27 cellular contexts compared by ENCODE assay signal in the genomic region with DNA sequence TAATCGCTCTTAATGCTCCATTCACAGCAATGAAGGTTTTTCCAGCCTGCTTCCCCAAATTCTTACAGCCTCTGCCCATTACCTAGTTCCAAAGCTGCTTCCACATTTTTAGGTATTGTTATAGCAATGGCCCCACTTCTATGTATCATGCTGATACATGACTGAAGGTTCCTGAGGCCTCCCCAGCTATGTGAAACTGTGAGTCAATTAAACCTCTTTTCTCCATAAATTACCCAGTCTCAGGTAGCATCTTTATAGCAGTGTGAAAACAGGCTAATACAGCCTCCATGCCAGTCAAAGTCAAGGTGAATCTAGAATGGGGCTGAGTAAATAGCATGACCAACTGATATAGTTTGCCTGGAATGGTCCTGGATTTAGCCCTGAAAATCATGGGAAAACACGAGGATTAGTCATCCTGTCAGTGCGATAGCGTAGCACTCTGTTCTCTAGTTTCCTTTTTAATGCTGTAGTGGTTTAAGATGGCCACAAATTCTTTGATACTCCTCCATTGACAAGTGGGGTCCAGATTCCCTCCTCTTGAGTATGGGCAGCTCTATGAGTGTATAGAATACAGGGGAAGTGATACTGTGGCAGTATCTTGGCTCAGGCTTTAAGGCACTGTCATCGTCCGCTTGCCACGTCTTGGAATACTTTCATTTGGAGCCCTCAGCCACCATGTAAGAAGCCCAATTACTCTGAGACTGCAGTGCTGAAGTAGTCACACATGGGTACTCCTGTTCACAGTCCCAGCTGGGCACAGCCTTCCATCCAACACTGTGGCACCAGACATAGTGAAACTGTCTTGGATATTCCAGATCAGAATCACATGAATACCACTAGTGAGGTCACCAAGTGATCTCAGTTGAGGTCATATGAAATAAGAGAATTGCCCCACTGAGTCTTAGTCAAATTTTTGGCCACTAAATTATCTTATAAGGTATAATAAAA.
DNase-seq lines count a peak whose midpoint lies in the region; ATAC-seq, FAIRE-seq and TF ChIP-seq lines count a peak whose summit lies in the region.
"Had no signal": no experiment of that assay in that cellular context is flagged by ENCODE, and none has a peak within 500 bp of the region (broad histone marks: within the 10 kb centered on the region; RNA-seq: fewer than 3 reads in every experiment).

No MANE protein-coding gene starts in this region.

- CTCF ChIA-PET in SK-N-SH (lab: Yijun Ruan, JAX), result no interaction called here
- CTCF ChIA-PET in WTC11 (lab: Charles Lee), result no interaction called here

- H3K9ac ChIP-seq in SK-N-SH, result no peak overlapping the region
- H3K9ac ChIP-seq: neural progenitor cell had no signal

- no peak overlapping the region for H3K27ac ChIP-seq in SK-N-SH (ENCODE audit: low read depth in 2 of 2, low read length in 1 of 2)
- H3K27ac ChIP-seq: neural progenitor cell, sigmoid colon, SJCRH30, tibial nerve had no signal

- no peak for ATAC-seq in SK-N-SH treated with all-trans-retinoic acid at 6 μM for 48 hours
- ATAC-seq in WTC11, result no peak
- ATAC-seq: esophagus mucosa, Panc1 had no signal

- H3K27ac Mint-ChIP-seq in WTC11, result peak overlapping the region; percentile 40
- peak overlapping the region in 2 of 3 experiments; percentile 39 for H3K27ac Mint-ChIP-seq in nephron
- H3K27ac Mint-ChIP-seq: neural progenitor cell had no signal

- DNase-seq in SK-N-SH, result no peak
- no peak for DNase-seq in GM12891 (ENCODE audit: insufficient read length, low spot score)
- DNase-seq in WTC11 (ENCODE audit: low spot score), result no peak
- DNase-seq in MG63, result no peak
- no peak for DNase-seq in cerebellum (ENCODE audit: low spot score)
- DNase-seq in DMS79 (lab: John Stamatoyannopoulos, UW), result no peak
- DNase-seq: effector CD8-positive, alpha-beta T cell; hippocampal formation; IMR-90; NCI-H1436; NCI-H2107; NCI-H510A; posterior cingulate gyrus; sigmoid colon; SJCRH30; stimulated activated naive CD4-positive, alpha-beta T cell treated with Interleukin-2 at 50 U/mL for 16 hours had no signal

- peaks cover 4% of the 10 kb centered on the region for H3K27me3 Mint-ChIP-seq in WTC11 (ENCODE audit: low read depth)
- H3K27me3 Mint-ChIP-seq in nephron (ENCODE audit: low read depth), result no peaks in the 10 kb centered on the region
- H3K27me3 Mint-ChIP-seq: activated naive CD4-positive, alpha-beta T cell treated with anti-CD3 and anti-CD28 coated beads, Interleukin-2, amount 50 U/mL, for 24 hours had no signal

- H3K4me3 Mint-ChIP-seq in WTC11, result no peak overlapping the region
- no peak overlapping the region for H3K4me3 Mint-ChIP-seq in nephron
- H3K4me3 Mint-ChIP-seq: activated naive CD4-positive, alpha-beta T cell treated with anti-CD3 and anti-CD28 coated beads, Interleukin-2, amount 50 U/mL, for 24 hours; B cell; neural progenitor cell had no signal

- TF ChIP-seq POLR2A in GM12891 (IDR thresholded peaks at IDR 0.05; ENCODE audit: low read depth, low read length), result no peak

- no peaks in the 10 kb centered on the region for H3K79me2 ChIP-seq in SK-N-SH (ENCODE audit: insufficient read depth)

- H3K4me1 Mint-ChIP-seq in WTC11 (peaks cover 59% of the 10 kb centered on the region), nephron (peaks cover 35% of the 10 kb centered on the region)
- H3K4me1 Mint-ChIP-seq: neural progenitor cell had no signal

- H2AFZ ChIP-seq in SK-N-SH (ENCODE audit: low read depth), result no peak overlapping the region

- WGBS in SK-N-SH (ENCODE audit: low lambda C conversion rate), result 68% methylated on average over 7 of the region's 7 CpGs

- H3K9me3 ChIP-seq in SK-N-SH (no peaks in the 10 kb centered on the region), MG63 (no peaks in the 10 kb centered on the region)
- H3K9me3 ChIP-seq: sigmoid colon, SJCRH30, tibial nerve had no signal

- no peaks in the 10 kb centered on the region for H3K27me3 ChIP-seq in SK-N-SH (ENCODE audit: insufficient read depth)
- no peaks in the 10 kb centered on the region for H3K27me3 ChIP-seq in MG63
- H3K27me3 ChIP-seq: neural progenitor cell, sigmoid colon, SJCRH30, tibial nerve had no signal

- no peaks in the 10 kb centered on the region for H3K36me3 ChIP-seq in SK-N-SH (replicated peaks in 1 of 2; ENCODE audit: control insufficient read depth in 1 of 2, insufficient read depth in 2 of 2, low read length in 1 of 2)
- no peaks in the 10 kb centered on the region for H3K36me3 ChIP-seq in MG63
- H3K36me3 ChIP-seq: neural progenitor cell, sigmoid colon, SJCRH30, tibial nerve had no signal

- no peaks in the 10 kb centered on the region for H3F3A ChIP-seq in SK-N-SH (replicated peaks; ENCODE audit: insufficient read depth)

- peak overlapping the region; percentile 19; the same call in 1 of the 2 replicates for H3K4me2 ChIP-seq in SK-N-SH

- H4K20me1 ChIP-seq in SK-N-SH (ENCODE audit: insufficient read depth), result no peaks in the 10 kb centered on the region

- no peak for FAIRE-seq in GM12891 (lab: Jason Lieb, UNC)
- FAIRE-seq: A204.1, frontal cortex, islet of Langerhans had no signal

- TF ChIP-seq RAD21 in SK-N-SH (IDR thresholded peaks at IDR 0.05; ENCODE audit: low read length), result no peak

- TF ChIP-seq EP300 in SK-N-SH (IDR thresholded peaks at IDR 0.05; ENCODE audit: borderline replicate concordance in 1 of 2, low read depth in 1 of 2, low read length in 1 of 2), result no peak

- H3K9me2 ChIP-seq in SK-N-SH, result no peaks in the 10 kb centered on the region

- peaks cover 35% of the 10 kb centered on the region for H3K9me3 Mint-ChIP-seq in WTC11
- H3K9me3 Mint-ChIP-seq in nephron, result peaks cover 8% of the 10 kb centered on the region
- H3K9me3 Mint-ChIP-seq: activated naive CD4-positive, alpha-beta T cell treated with anti-CD3 and anti-CD28 coated beads, Interleukin-2, amount 50 U/mL, for 24 hours; neural progenitor cell had no signal

- peaks cover 26% of the 10 kb centered on the region for H3K36me3 Mint-ChIP-seq in WTC11
- H3K36me3 Mint-ChIP-seq in nephron (ENCODE audit: low read depth), result no peaks in the 10 kb centered on the region
- H3K36me3 Mint-ChIP-seq: neural progenitor cell had no signal

- no peak for TF ChIP-seq CTCF in SK-N-SH (IDR thresholded peaks at IDR 0.05)
- TF ChIP-seq CTCF in WTC11 (IDR thresholded peaks at IDR 0.05), result no peak
- TF ChIP-seq CTCF in nephron (IDR thresholded peaks at IDR 0.05; ENCODE audit: unreplicated experiment in 3 of 3), result no peak

- H3K4me3 ChIP-seq in SK-N-SH (ENCODE audit: low read depth in 2 of 2, low read length in 1 of 2) (no peak overlapping the region), MG63 (no peak overlapping the region)
- H3K4me3 ChIP-seq: sigmoid colon, SJCRH30, tibial nerve had no signal

- POLR2A ChIA-PET in SK-N-SH (lab: Yijun Ruan, JAX), result no interaction called here
- POLR2A ChIA-PET in WTC11 (lab: Charles Lee), result no interaction called here

- H3K4me1 ChIP-seq in SK-N-SH (ENCODE audit: control insufficient read depth in 1 of 2, insufficient read depth in 2 of 2, low read depth in 1 of 2, low read length in 1 of 2), result no peaks in the 10 kb centered on the region
- H3K4me1 ChIP-seq: SJCRH30 had no signal

TF ChIP-seq in SK-N-SH, 30 proteins besides CTCF, POLR2A, EP300 and RAD21 (continues in another document):
- TF ChIP-seq MEF2A (IDR thresholded peaks at IDR 0.05; ENCODE audit: borderline replicate concordance, low read depth) (no peak), TEAD4 (IDR thresholded peaks at IDR 0.05; ENCODE audit: borderline replicate concordance, insufficient read depth) (no peak), NRF1 (IDR thresholded peaks at IDR 0.05; ENCODE audit: low read depth, low read length) (no peak), GABPA (IDR thresholded peaks at IDR 0.05; ENCODE audit: low read depth) (no peak), CHD2 (IDR thresholded peaks at IDR 0.05; ENCODE audit: low read length, partially characterized antibody) (no peak)

TF ChIP-seq in SK-N-SH treated with all-trans-retinoic acid at 6 μM for 48 hours, 23 proteins besides CTCF, POLR2A, EP300 and RAD21 (continues in another document):
- TF ChIP-seq GLIS3 (CRISPR knock-in tag; IDR thresholded peaks at IDR 0.05) (no peak), TOX (CRISPR knock-in tag; IDR thresholded peaks at IDR 0.05; ENCODE audit: borderline replicate concordance) (no peak), SNAI2 (CRISPR knock-in tag; IDR thresholded peaks at IDR 0.05) (no peak)

TF ChIP-seq in GM12891, 5 proteins besides CTCF, POLR2A, EP300 and RAD21:
- TF ChIP-seq TAF1 (IDR thresholded peaks at IDR 0.05; ENCODE audit: low read depth, low read length) (no peak), POU2F2 (IDR thresholded peaks at IDR 0.05; ENCODE audit: low read depth, low read length) (no peak), POLR2AphosphoS5 (IDR thresholded peaks at IDR 0.05; ENCODE audit: low read depth, low read length) (no peak), PAX5 (IDR thresholded peaks at IDR 0.05; ENCODE audit: insufficient read depth, low read length, severe bottlenecking) (no peak), SPI1 (IDR thresholded peaks at IDR 0.05; ENCODE audit: low read depth, low read length) (peak; percentile 15; the same call in 1 of the 2 replicates)

TF ChIP-seq in WTC11, 78 proteins besides CTCF, POLR2A, EP300 and RAD21:
- no peak for TF ChIP-seq ETV6 (CRISPR knock-in tag; IDR thresholded peaks at IDR 0.05)
